1 cellular context compared by ENCODE assay signal in the genomic region with DNA sequence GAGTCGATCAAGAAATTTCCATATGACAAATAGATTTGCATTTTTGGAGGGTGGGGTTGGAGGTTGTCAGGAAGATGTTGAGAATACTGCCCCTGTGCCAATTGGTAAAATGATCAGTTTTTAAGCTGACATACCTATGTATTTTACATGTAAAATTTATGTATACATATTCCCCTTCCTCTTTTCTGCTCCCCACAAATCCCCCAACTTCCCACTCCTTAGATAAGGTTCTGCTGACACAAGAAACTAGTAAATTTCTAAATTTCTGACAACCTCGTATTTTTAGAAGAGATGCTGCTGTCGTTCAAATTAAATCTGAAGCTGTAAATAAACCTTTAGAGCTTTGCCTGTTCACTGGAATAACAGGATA.
TF ChIP-seq lines count a peak whose summit lies in the region.

No MANE protein-coding gene starts in this region.

TF ChIP-seq in H1, 55 proteins besides CTCF, POLR2A, EP300 and RAD21 (continued from another document):
- TF ChIP-seq, protein P1, sequence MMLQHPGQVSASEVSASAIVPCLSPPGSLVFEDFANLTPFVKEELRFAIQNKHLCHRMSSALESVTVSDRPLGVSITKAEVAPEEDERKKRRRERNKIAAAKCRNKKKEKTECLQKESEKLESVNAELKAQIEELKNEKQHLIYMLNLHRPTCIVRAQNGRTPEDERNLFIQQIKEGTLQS (IDR thresholded peaks at IDR 0.05; ENCODE audit: insufficient read depth, low read depth, low read length), result no peak
- no peak for TF ChIP-seq BRCA1 (IDR thresholded peaks at IDR 0.05; ENCODE audit: low read depth, low read length)
- no peak for TF ChIP-seq SP1 (IDR thresholded peaks at IDR 0.05; ENCODE audit: low read depth, low read length)
- no peak for TF ChIP-seq SUZ12 (IDR thresholded peaks at IDR 0.05; ENCODE audit: low read length)
- TF ChIP-seq, protein P2, sequence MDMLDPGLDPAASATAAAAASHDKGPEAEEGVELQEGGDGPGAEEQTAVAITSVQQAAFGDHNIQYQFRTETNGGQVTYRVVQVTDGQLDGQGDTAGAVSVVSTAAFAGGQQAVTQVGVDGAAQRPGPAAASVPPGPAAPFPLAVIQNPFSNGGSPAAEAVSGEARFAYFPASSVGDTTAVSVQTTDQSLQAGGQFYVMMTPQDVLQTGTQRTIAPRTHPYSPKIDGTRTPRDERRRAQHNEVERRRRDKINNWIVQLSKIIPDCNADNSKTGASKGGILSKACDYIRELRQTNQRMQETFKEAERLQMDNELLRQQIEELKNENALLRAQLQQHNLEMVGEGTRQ (IDR thresholded peaks at IDR 0.05; ENCODE audit: low read length), result no peak
- TF ChIP-seq, protein P3, sequence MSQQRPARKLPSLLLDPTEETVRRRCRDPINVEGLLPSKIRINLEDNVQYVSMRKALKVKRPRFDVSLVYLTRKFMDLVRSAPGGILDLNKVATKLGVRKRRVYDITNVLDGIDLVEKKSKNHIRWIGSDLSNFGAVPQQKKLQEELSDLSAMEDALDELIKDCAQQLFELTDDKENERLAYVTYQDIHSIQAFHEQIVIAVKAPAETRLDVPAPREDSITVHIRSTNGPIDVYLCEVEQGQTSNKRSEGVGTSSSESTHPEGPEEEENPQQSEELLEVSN (IDR thresholded peaks at IDR 0.05), result no peak
- no peak for TF ChIP-seq TCF12 (IDR thresholded peaks at IDR 0.05; ENCODE audit: low read depth, low read length)
- no peak for TF ChIP-seq SP4 (IDR thresholded peaks at IDR 0.05; ENCODE audit: low read length)
- TF ChIP-seq CHD1 (IDR thresholded peaks at IDR 0.05; ENCODE audit: low read depth, low read length), result no peak
- TF ChIP-seq FOSL1 (IDR thresholded peaks at IDR 0.05; ENCODE audit: insufficient read depth, low read depth, low read length), result no peak
- no peak for TF ChIP-seq RXRA (IDR thresholded peaks at IDR 0.05; ENCODE audit: insufficient read depth, low read depth, low read length)
- TF ChIP-seq KDM1A (IDR thresholded peaks at IDR 0.05; ENCODE audit: borderline replicate concordance, low read length), result no peak
